In the genomic region with DNA sequence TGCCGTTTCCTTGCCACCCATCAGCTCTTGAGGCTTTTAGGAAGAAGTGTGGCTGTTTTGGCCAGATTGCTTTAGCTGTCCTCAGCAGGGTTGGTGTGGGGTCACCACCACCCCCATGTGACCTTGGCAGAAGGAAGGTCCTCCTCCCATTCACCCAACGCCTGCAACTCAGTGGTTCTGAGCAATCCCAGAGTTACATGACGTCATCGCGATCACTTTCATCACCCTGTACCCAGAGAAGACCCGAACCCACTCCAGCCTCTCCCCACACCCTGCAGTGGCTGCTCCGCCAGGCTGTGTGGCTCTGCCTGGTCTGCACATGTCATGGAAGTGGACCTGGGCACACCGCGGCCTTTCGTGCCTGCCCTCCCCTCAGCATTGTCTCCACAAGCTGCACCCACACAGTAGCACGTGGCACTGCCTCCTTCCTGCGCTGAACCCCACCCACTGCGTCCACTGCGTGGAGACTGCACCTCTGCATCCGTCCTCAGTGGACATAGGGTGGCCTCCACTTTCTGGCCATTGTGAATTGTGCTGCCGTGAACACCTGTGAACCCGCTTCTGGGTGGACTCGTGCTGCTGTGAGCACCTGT, we compare ENCODE assay signal across 15 cellular contexts. TPM values are rescaled to one million over a fixed set of nuclear protein-coding genes. Genes with fewer than 3 reads are reported as not detected.
DNase-seq lines count a peak whose midpoint lies in the region; ATAC-seq and TF ChIP-seq lines count a peak whose summit lies in the region.
"Had no signal": no experiment of that assay in that cellular context is flagged by ENCODE, and none has a peak within 500 bp of the region (broad histone marks: within the 10 kb centered on the region; RNA-seq: fewer than 3 reads in every experiment).

No MANE protein-coding gene starts in this region.

- H3K4me3 Mint-ChIP-seq in stimulated activated naive CD8-positive, alpha-beta T cell treated with anti-CD3 and anti-CD28 coated beads, Interleukin-15, amount 100 ng/mL, for 72 hours, result no peak overlapping the region
- H3K4me3 Mint-ChIP-seq in chondrocyte (ENCODE audit: unreplicated experiment) (no peak overlapping the region), nephron progenitor cell (no peak overlapping the region)
- H3K4me3 Mint-ChIP-seq: CD4-positive, CD25-positive, alpha-beta regulatory T cell; IgD-negative memory B cell had no signal

- H3K9me3 Mint-ChIP-seq in stimulated activated naive CD8-positive, alpha-beta T cell treated with anti-CD3 and anti-CD28 coated beads, Interleukin-15, amount 100 ng/mL, for 72 hours, result no peaks in the 10 kb centered on the region
- no peaks in the 10 kb centered on the region for H3K9me3 Mint-ChIP-seq in chondrocyte (ENCODE audit: low read depth)
- H3K9me3 Mint-ChIP-seq in nephron progenitor cell, result no peaks in the 10 kb centered on the region
- H3K9me3 Mint-ChIP-seq: CD4-positive, CD25-positive, alpha-beta regulatory T cell; IgD-negative memory B cell had no signal

- H3K27ac Mint-ChIP-seq in stimulated activated naive CD8-positive, alpha-beta T cell treated with anti-CD3 and anti-CD28 coated beads, Interleukin-15, amount 100 ng/mL, for 72 hours, result peak overlapping the region; percentile 16 to 56
- no peak overlapping the region for H3K27ac Mint-ChIP-seq in chondrocyte (ENCODE audit: unreplicated experiment)
- peak overlapping the region; percentile 13 for H3K27ac Mint-ChIP-seq in nephron progenitor cell
- H3K27ac Mint-ChIP-seq: CD4-positive, CD25-positive, alpha-beta regulatory T cell; IgD-negative memory B cell had no signal

- H3K27me3 Mint-ChIP-seq in stimulated activated naive CD8-positive, alpha-beta T cell treated with anti-CD3 and anti-CD28 coated beads, Interleukin-15, amount 100 ng/mL, for 72 hours, result no peaks in the 10 kb centered on the region
- H3K27me3 Mint-ChIP-seq in chondrocyte (ENCODE audit: low read depth) (no peaks in the 10 kb centered on the region), nephron progenitor cell (ENCODE audit: low read depth, poor library complexity) (no peaks in the 10 kb centered on the region)
- H3K27me3 Mint-ChIP-seq: CD4-positive, CD25-positive, alpha-beta regulatory T cell; IgD-negative memory B cell had no signal

- H3K36me3 Mint-ChIP-seq in chondrocyte (ENCODE audit: low read depth), result peaks cover 2% of the 10 kb centered on the region
- H3K36me3 Mint-ChIP-seq in nephron progenitor cell (ENCODE audit: low read depth), result peaks cover 19% of the 10 kb centered on the region

- H3K4me1 Mint-ChIP-seq in stimulated activated naive CD8-positive, alpha-beta T cell treated with anti-CD3 and anti-CD28 coated beads, Interleukin-15, amount 100 ng/mL, for 72 hours, result peaks cover 20% of the 10 kb centered on the region
- H3K4me1 Mint-ChIP-seq in chondrocyte (ENCODE audit: low read depth) (peaks cover 5% of the 10 kb centered on the region), nephron progenitor cell (peaks cover 35% of the 10 kb centered on the region)

- DNase-seq in stimulated activated naive CD8-positive, alpha-beta T cell treated with anti-CD3 and anti-CD28 coated beads, Interleukin-15, amount 100 ng/mL, for 72 hours, result no peak
- no peak for DNase-seq in stimulated activated naive CD8-positive, alpha-beta T cell treated with anti-CD3 and anti-CD28 coated beads, Interleukin-15, Interleukin-2, amounts not matched to agents 100 U/mL and 50 U/mL, for 24 hours
- DNase-seq in chondrocyte (ENCODE audit: low spot score), result peak; percentile 82
- no peak for DNase-seq in nephron progenitor cell
- no peak for DNase-seq in Right ventricle myocardium inferior (ENCODE audit: missing footprints)
- no peak for DNase-seq in T-helper 9 cell
- DNase-seq: ACHN; CD4-positive, CD25-positive, alpha-beta regulatory T cell; DMS53; GF-D8; GM23248; H7 had no signal

- intact Hi-C loops in Right ventricle myocardium inferior (cut with DNase I), result loop anchor here (10.0 kb wide), 1 partner anchor 223 kb away; no protein-coding TSS in a partner anchor

- no peak for ATAC-seq in stimulated activated naive CD8-positive, alpha-beta T cell treated with anti-CD3 and anti-CD28 coated beads, Interleukin-15, amount 100 ng/mL, for 72 hours
- ATAC-seq in stimulated activated naive CD8-positive, alpha-beta T cell treated with anti-CD3 and anti-CD28 coated beads, Interleukin-15, Interleukin-2, amounts not matched to agents 100 U/mL and 50 U/mL, for 24 hours, result no peak
- ATAC-seq in Right ventricle myocardium inferior (no peak), GM19351 (IDR thresholded peaks at IDR 0.05; ENCODE audit: unreplicated experiment) (no peak)
- ATAC-seq in activated CD4-positive, CD25-positive, alpha-beta regulatory T cell treated with anti-CD3 and anti-CD28 coated beads, Interleukin-2, amount 50 U/mL, for 24 hours, result no peak

- TF ChIP-seq CTCF in chondrocyte (IDR thresholded peaks at IDR 0.05), result no peak
- TF ChIP-seq CTCF in nephron progenitor cell (IDR thresholded peaks at IDR 0.05), result no peak

RNA-seq across cellular contexts. Expression of gene FAAP20, which starts 16.5 kb away (rescaled TPM):
- total RNA-seq in chondrocyte, result 48.4 to 76.1 TPM (median 69.2 TPM) in 3 replicates
- total RNA-seq in Right ventricle myocardium inferior, result 43.9 TPM

RNA-seq across cellular contexts. Expression of gene SKI, which starts 50.1 kb away (rescaled TPM):
- total RNA-seq in chondrocyte (112 to 135 TPM (median 116 TPM) in 3 replicates), Right ventricle myocardium inferior (38.5 TPM)
